In the genomic region with DNA sequence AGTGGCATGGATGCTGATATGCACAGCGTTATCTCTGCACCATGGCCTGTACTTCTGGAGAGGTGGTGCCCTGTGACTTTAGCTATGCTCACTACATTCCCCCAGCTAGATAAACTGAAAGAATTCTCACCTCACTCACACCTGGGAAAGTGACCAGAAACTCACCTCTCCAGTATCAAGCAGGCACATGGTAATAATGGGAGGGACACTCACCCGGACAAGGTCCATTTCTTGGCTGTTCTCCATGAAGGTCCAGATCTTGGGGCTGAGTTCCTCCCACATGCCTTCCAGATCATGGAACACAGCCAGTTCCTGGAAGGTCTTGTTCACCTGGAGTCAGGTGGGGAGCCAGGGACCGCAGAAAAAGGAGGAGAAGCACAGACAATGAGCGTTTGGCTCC, we compare ENCODE assay signal across 14 cellular contexts.
"Had no signal": no experiment of that assay in that cellular context is flagged by ENCODE, and none has a peak within 500 bp of the region (broad histone marks: within the 10 kb centered on the region; RNA-seq: fewer than 3 reads in every experiment).

No MANE protein-coding gene starts in this region.

- H3K27me3 Mint-ChIP-seq: activated naive CD4-positive, alpha-beta T cell treated with anti-CD3 and anti-CD28 coated beads, Interleukin-2, amount 50 U/mL, for 24 hours; naive B cell; stimulated activated memory B cell treated with anti-CD40 and anti-IgM and Interleukin-4, amounts not matched to agents 10 μg/mL and 1 μg/mL and 100 μg/mL, for 72 hours had no signal

- H3K9me3 ChIP-seq: esophagus squamous epithelium, neutrophil, right lobe of liver, spleen, suprapubic skin had no signal

- H3K4me3 ChIP-seq: esophagus squamous epithelium, right lobe of liver, spleen, suprapubic skin had no signal

- H3K9me3 Mint-ChIP-seq: activated naive CD4-positive, alpha-beta T cell treated with anti-CD3 and anti-CD28 coated beads, Interleukin-2, amount 50 U/mL, for 24 hours; naive B cell; stimulated activated memory B cell treated with anti-CD40 and anti-IgM and Interleukin-4, amounts not matched to agents 10 μg/mL and 1 μg/mL and 100 μg/mL, for 72 hours; T-helper 1 cell treated with Interleukin-12 subunit alpha and Interleukin-12 subunit beta and Interleukin-4 antibody, amounts not matched to agents 30 μg/mL and 1 μg/mL, for 36 hours; WTC11 had no signal

- H3K27ac Mint-ChIP-seq: activated naive CD4-positive, alpha-beta T cell treated with anti-CD3 and anti-CD28 coated beads, Interleukin-2, amount 50 U/mL, for 24 hours; stimulated activated memory B cell treated with anti-CD40 and anti-IgM and Interleukin-4, amounts not matched to agents 10 μg/mL and 1 μg/mL and 100 μg/mL, for 72 hours; T-helper 1 cell treated with Interleukin-12 subunit alpha and Interleukin-12 subunit beta and Interleukin-4 antibody, amounts not matched to agents 30 μg/mL and 1 μg/mL, for 36 hours had no signal

- H3K27ac ChIP-seq: brain microvascular endothelial cell, esophagus squamous epithelium, neutrophil, right lobe of liver, spleen, suprapubic skin had no signal

- DNase-seq: amygdala; brain microvascular endothelial cell; esophagus squamous epithelium; midbrain; naive B cell; right lobe of liver; spleen; stimulated activated CD4-positive, alpha-beta T cell treated with anti-CD3 and anti-CD28 coated beads, Interleukin-1b, Interleukin-23, amount 100 ng/mL, for 48 hours had no signal

- H3K27me3 ChIP-seq: brain microvascular endothelial cell, esophagus squamous epithelium, neutrophil, right lobe of liver, spleen, suprapubic skin had no signal

- ATAC-seq: stimulated activated memory B cell treated with anti-CD40 and anti-IgM and Interleukin-4, amounts not matched to agents 10 μg/mL and 1 μg/mL and 100 μg/mL, for 72 hours; WTC11 had no signal

- H3K4me3 Mint-ChIP-seq: activated naive CD4-positive, alpha-beta T cell treated with anti-CD3 and anti-CD28 coated beads, Interleukin-2, amount 50 U/mL, for 24 hours; naive B cell; stimulated activated memory B cell treated with anti-CD40 and anti-IgM and Interleukin-4, amounts not matched to agents 10 μg/mL and 1 μg/mL and 100 μg/mL, for 72 hours; T-helper 1 cell treated with Interleukin-12 subunit alpha and Interleukin-12 subunit beta and Interleukin-4 antibody, amounts not matched to agents 30 μg/mL and 1 μg/mL, for 36 hours; WTC11 had no signal

- H3K4me1 Mint-ChIP-seq: stimulated activated memory B cell treated with anti-CD40 and anti-IgM and Interleukin-4, amounts not matched to agents 10 μg/mL and 1 μg/mL and 100 μg/mL, for 72 hours had no signal
